In genomic region chr2:16061406-16062217, GRCh38 we compare ENCODE assay signal across 9 cellular contexts.
"Had no signal": no experiment of that assay in that cellular context is flagged by ENCODE, and none has a peak within 500 bp of the region (broad histone marks: within the 10 kb centered on the region; RNA-seq: fewer than 3 reads in every experiment).

No MANE protein-coding gene starts in this region.

- H3K4me1 ChIP-seq: HAP-1 had no signal

- DNase-seq: GM23248, GOT3, H7, HFFc6, IMR-90, KG1 had no signal

- H3K27ac ChIP-seq: GM23248 had no signal

- ATAC-seq: HCT116, K562 had no signal
